In genomic region chr10:3102721-3103410, GRCh38 we compare ENCODE assay signal across 12 cellular contexts. TPM values are rescaled to one million over a fixed set of nuclear protein-coding genes. Genes with fewer than 3 reads are reported as not detected.
DNase-seq lines count a peak whose midpoint lies in the region; ATAC-seq and TF ChIP-seq lines count a peak whose summit lies in the region.
"Had no signal": no experiment of that assay in that cellular context is flagged by ENCODE, and none has a peak within 500 bp of the region (broad histone marks: within the 10 kb centered on the region; RNA-seq: fewer than 3 reads in every experiment).

No MANE protein-coding gene starts in this region.

- no peak for TF ChIP-seq CTCF in left ventricle myocardium inferior (IDR thresholded peaks at IDR 0.05; ENCODE audit: borderline replicate concordance)
- no peak for TF ChIP-seq CTCF in liver (IDR thresholded peaks at IDR 0.05; ENCODE audit: low read depth, low read length, missing input control)
- TF ChIP-seq CTCF in transverse colon (IDR thresholded peaks at IDR 0.05): no peak

- no peak overlapping the region for H3K4me3 Mint-ChIP-seq in natural killer cell treated with Interleukin-12 subunit alpha and Interleukin-12 subunit beta and Interleukin-15 and Interleukin-18, amount 100 ng/mL, for 72 hours
- H3K4me3 Mint-ChIP-seq: B cell; T-helper 1 cell treated with Interleukin-12 subunit alpha and Interleukin-12 subunit beta and Interleukin-4 antibody, amounts not matched to agents 30 μg/mL and 1 μg/mL, for 36 hours had no signal

- in situ Hi-C loops in transverse colon (cut with MboI; ENCODE audit: low pct_ligation_motif_present in 1 of 4, low pct_unique_long_range_greater_than_20kb in 1 of 4, low sequenced_read_pairs in 3 of 4): no loop called here

- H3K36me3 ChIP-seq in left ventricle myocardium inferior (peaks cover 45% of the 10 kb centered on the region), liver (ENCODE audit: control insufficient read depth in 4 of 4, insufficient read depth in 3 of 4, low read depth in 1 of 4, low read length in 3 of 4) (no peaks in the 10 kb centered on the region), transverse colon (no peaks in the 10 kb centered on the region)

- no peak for ATAC-seq in left cardiac atrium
- no peak for ATAC-seq in GM21717 (IDR thresholded peaks at IDR 0.05; ENCODE audit: unreplicated experiment)
- no peak for ATAC-seq in natural killer cell treated with Interleukin-12 subunit alpha and Interleukin-12 subunit beta and Interleukin-15 and Interleukin-18, amount 100 ng/mL, for 72 hours

- 57% methylated on average over 19 of the region's 19 CpGs for WGBS in liver
- WGBS in transverse colon (ENCODE audit: low coverage in 1 of 2), 2 donors: 60 to 61% methylated on average over 3 to 19 of the region's 19 CpGs

- no peak for DNase-seq in left ventricle myocardium inferior
- no peak for DNase-seq in left cardiac atrium
- peak; percentile 64 for DNase-seq in cerebellum (ENCODE audit: low spot score)
- peak; percentile 28 for DNase-seq in transverse colon
- no peak for DNase-seq in natural killer cell treated with Interleukin-12 subunit alpha and Interleukin-12 subunit beta and Interleukin-15 and Interleukin-18, amount 100 ng/mL, for 72 hours (ENCODE audit: low spot score)
- no peak for DNase-seq in NOMO-1 treated with dmso at 0.1 percent for 144 hours (lab: John Stamatoyannopoulos, UW; ENCODE audit: unreplicated experiment)
- DNase-seq: activated T-cell treated with anti-CD3 and anti-CD28 coated beads, Interleukin-2, amount 50 U/mL, for 48 hours; NCI-H1694 treated with DMSO at 0.1 percent for 48 hours had no signal

- H3K9me3 ChIP-seq in left ventricle myocardium inferior (replicated peaks) (no peaks in the 10 kb centered on the region), liver (ENCODE audit: control insufficient read depth in 4 of 4, low read length in 3 of 4) (no peaks in the 10 kb centered on the region), transverse colon (no peaks in the 10 kb centered on the region)

- peaks cover 10% of the 10 kb centered on the region for H3K36me3 Mint-ChIP-seq in natural killer cell treated with Interleukin-12 subunit alpha and Interleukin-12 subunit beta and Interleukin-15 and Interleukin-18, amount 100 ng/mL, for 72 hours

- H3K27me3 ChIP-seq in left ventricle myocardium inferior (ENCODE audit: low read depth): no peaks in the 10 kb centered on the region
- no peaks in the 10 kb centered on the region for H3K27me3 ChIP-seq in liver (ENCODE audit: control insufficient read depth in 4 of 4, insufficient read depth in 4 of 4, low read length in 3 of 4)
- H3K27me3 ChIP-seq in transverse colon: no peaks in the 10 kb centered on the region

- H3K4me1 ChIP-seq in left ventricle myocardium inferior (peaks cover 42% of the 10 kb centered on the region), liver (ENCODE audit: control insufficient read depth in 4 of 4, insufficient read depth in 4 of 4, low read length in 3 of 4) (peaks cover 0 to 15% (median 11%) of the 10 kb centered on the region in 4 donors), transverse colon (peaks cover 3 to 11% (median 8%) of the 10 kb centered on the region in 4 donors)

- TF ChIP-seq EP300 in transverse colon (IDR thresholded peaks at IDR 0.05; ENCODE audit: low read depth): no peak

- peaks cover 12 to 13% of the 10 kb centered on the region in 2 donors for H3K4me1 Mint-ChIP-seq in natural killer cell treated with Interleukin-12 subunit alpha and Interleukin-12 subunit beta and Interleukin-15 and Interleukin-18, amount 100 ng/mL, for 72 hours (ENCODE audit: low read depth in 2 of 2)
- H3K4me1 Mint-ChIP-seq: B cell had no signal

- H3K27ac Mint-ChIP-seq in natural killer cell treated with Interleukin-12 subunit alpha and Interleukin-12 subunit beta and Interleukin-15 and Interleukin-18, amount 100 ng/mL, for 72 hours: no peak overlapping the region
- H3K27ac Mint-ChIP-seq: B cell; T-helper 1 cell treated with Interleukin-12 subunit alpha and Interleukin-12 subunit beta and Interleukin-4 antibody, amounts not matched to agents 30 μg/mL and 1 μg/mL, for 36 hours had no signal

- H3K4me3 ChIP-seq in left ventricle myocardium inferior: no peak overlapping the region
- peak overlapping the region in 2 of 3 donors; percentile 30 to 34 for H3K4me3 ChIP-seq in liver (ENCODE audit: low read depth in 1 of 3, low read length in 3 of 3)
- H3K4me3 ChIP-seq in transverse colon: no peak overlapping the region

- no peak overlapping the region for H3K9ac ChIP-seq in liver (ENCODE audit: low read depth in 1 of 2, low read length in 2 of 2)

- intact Hi-C loops in left ventricle myocardium inferior (cut with micrococcal nuclease): no loop called here
- intact Hi-C loops in left cardiac atrium (cut with DNase I): no loop called here
- intact Hi-C loops in transverse colon (cut with DNase I; ENCODE audit: low total_unique reads): no loop called here

- no peaks in the 10 kb centered on the region for H3K27me3 Mint-ChIP-seq in natural killer cell treated with Interleukin-12 subunit alpha and Interleukin-12 subunit beta and Interleukin-15 and Interleukin-18, amount 100 ng/mL, for 72 hours
- H3K27me3 Mint-ChIP-seq: B cell had no signal

- TF ChIP-seq RAD21 in liver (IDR thresholded peaks at IDR 0.05): no peak

- H3K9me3 Mint-ChIP-seq in natural killer cell treated with Interleukin-12 subunit alpha and Interleukin-12 subunit beta and Interleukin-15 and Interleukin-18, amount 100 ng/mL, for 72 hours: no peaks in the 10 kb centered on the region
- H3K9me3 Mint-ChIP-seq: T-helper 1 cell treated with Interleukin-12 subunit alpha and Interleukin-12 subunit beta and Interleukin-4 antibody, amounts not matched to agents 30 μg/mL and 1 μg/mL, for 36 hours had no signal

- peak overlapping the region; percentile 71 for H3K27ac ChIP-seq in left ventricle myocardium inferior (replicated peaks)
- H3K27ac ChIP-seq in liver (ENCODE audit: low read depth in 1 of 2, low read length in 2 of 2): peak overlapping the region; percentile 85 to 98
- H3K27ac ChIP-seq in transverse colon: peak overlapping the region; percentile 34 to 70 (median 60)

- no peak for TF ChIP-seq POLR2A in transverse colon (IDR thresholded peaks at IDR 0.05)

TF ChIP-seq in liver, 16 proteins besides CTCF, POLR2A, EP300 and RAD21 (continues in another document):
- no peak for TF ChIP-seq YY1 (IDR thresholded peaks at IDR 0.05)
- no peak for TF ChIP-seq TAF1 (conservative IDR thresholded peaks at IDR 0.05)
- TF ChIP-seq GABPA (IDR thresholded peaks at IDR 0.05 in 1 of 2, conservative IDR thresholded peaks at IDR 0.05 in 1 of 2): no peak
- TF ChIP-seq SP1 (IDR thresholded peaks at IDR 0.05): peak; percentile 80
- TF ChIP-seq JUND (IDR thresholded peaks at IDR 0.05): peak in 1 of 2 donors; percentile 36
- no peak for TF ChIP-seq EGR1 (IDR thresholded peaks at IDR 0.05; ENCODE audit: low read depth in 2 of 2)
- no peak for TF ChIP-seq FOXA1 (IDR thresholded peaks at IDR 0.05)
- TF ChIP-seq ZBTB33 (IDR thresholded peaks at IDR 0.05): no peak
- TF ChIP-seq HNF4A (conservative IDR thresholded peaks at IDR 0.05): peak; percentile 74 to 89
- no peak for TF ChIP-seq NR2F2 (IDR thresholded peaks at IDR 0.05)
- TF ChIP-seq REST (IDR thresholded peaks at IDR 0.05): no peak
- TF ChIP-seq MAX (IDR thresholded peaks at IDR 0.05): no peak

RNA-seq across cellular contexts. Expression of gene PFKP, which starts 35.5 kb away (rescaled TPM):
- total RNA-seq in left ventricle myocardium inferior (206 TPM), left cardiac atrium (100 to 1,000 TPM in 1 of 2 donors, 10 to 100 TPM in 1; 81.1 to 129 TPM), cerebellum (37.7 TPM), liver (1 to 10 TPM; 3.0 to 5.0 TPM), transverse colon (10 to 100 TPM; 53.9 to 93.9 (median 66.2) TPM)
- 1 to 10 TPM; 1.1 to 2.6 TPM for polyA plus RNA-seq in liver
- 100 to 1,000 TPM; 199 to 239 TPM for total RNA-seq in natural killer cell treated with Interleukin-12 subunit alpha and Interleukin-12 subunit beta and Interleukin-15 and Interleukin-18, amount 100 ng/mL, for 72 hours

Comparison
In these comparisons a context has a peak if more than half of its experiments do, and no peak if none do; other contexts are left out.
1. DNase-seq: peak in cerebellum (single experiment) and transverse colon (single experiment); none in left ventricle myocardium inferior (single experiment), left cardiac atrium (single experiment), natural killer cell treated with Interleukin-12 subunit alpha and Interleukin-12 subunit beta and Interleukin-15 and Interleukin-18, amount 100 ng/mL, for 72 hours (single experiment) and NOMO-1 treated with dmso at 0.1 percent for 144 hours (single experiment).
2. H3K4me3 ChIP-seq: peak in liver (2 of 3); none in left ventricle myocardium inferior (single experiment) and transverse colon (0 of 4).
3. Peak in every context shown above with its lines, with median percentiles within 50 percentile points of each other: H3K27ac ChIP-seq.